ENCODE assay signal across 12 cellular contexts in genomic region chr1:243269461-243269801, GRCh38. TPM values are rescaled to one million over a fixed set of nuclear protein-coding genes. Genes with fewer than 3 reads are reported as not detected.
DNase-seq lines count a peak whose midpoint lies in the region; ATAC-seq and TF ChIP-seq lines count a peak whose summit lies in the region.
"Had no signal": no experiment of that assay in that cellular context is flagged by ENCODE, and none has a peak within 500 bp of the region (broad histone marks: within the 10 kb centered on the region; RNA-seq: fewer than 3 reads in every experiment).

No MANE protein-coding gene starts in this region.

- no peak for DNase-seq in mesothelial cell of epicardium (ENCODE audit: low spot score in 2 of 2, unreplicated experiment in 2 of 2)
- no peak for DNase-seq in activated CD8-positive, alpha-beta memory T cell treated with anti-CD3 and anti-CD28 coated beads, Interleukin-2, amount 50 U/mL, for 48 hours
- no peak for DNase-seq in psoas muscle
- DNase-seq: aorta, foreskin fibroblast, nephron progenitor cell had no signal

- peak overlapping the region; percentile 39 for H2AFZ ChIP-seq in SU-DHL-6 (ENCODE audit: low read depth, low read length, severe bottlenecking)

- peak; percentile 68 for ATAC-seq in GM19023 (IDR thresholded peaks at IDR 0.05; ENCODE audit: unreplicated experiment)
- ATAC-seq in HG03045 (IDR thresholded peaks at IDR 0.05; ENCODE audit: unreplicated experiment), result peak; percentile 57
- no peak for ATAC-seq in psoas muscle
- ATAC-seq in HG02970 (IDR thresholded peaks at IDR 0.05; ENCODE audit: low FRiP score, unreplicated experiment), result no peak
- no peak for ATAC-seq in HG02852 (IDR thresholded peaks at IDR 0.05; ENCODE audit: unreplicated experiment)

- 0 out of 2 replicates have a peak overlapping the region, but pooled peaks have one; percentile 19 for H3K9ac ChIP-seq in SU-DHL-6 (ENCODE audit: low read length)

- peak overlapping the region; percentile 37; the same call in 1 of the 2 replicates for H3K27ac ChIP-seq in SU-DHL-6 (ENCODE audit: low read depth, low read length)
- H3K27ac ChIP-seq in psoas muscle, result no peak overlapping the region
- H3K27ac ChIP-seq: VCaP had no signal

- H3K36me3 Mint-ChIP-seq in mesothelial cell of epicardium, result peaks cover 8% of the 10 kb centered on the region

- WGBS in psoas muscle, 3 donors, result 95 to 97% (median 96%) methylated on average over 4 of the region's 4 CpGs

- no peaks in the 10 kb centered on the region for H4K20me1 ChIP-seq in SU-DHL-6 (ENCODE audit: low read depth, low read length)

- intact Hi-C loops in psoas muscle (cut with DNase I), result no loop called here

- no peaks in the 10 kb centered on the region for H3K27me3 Mint-ChIP-seq in mesothelial cell of epicardium (ENCODE audit: low read depth)

- no peak overlapping the region for H3K4me3 Mint-ChIP-seq in mesothelial cell of epicardium
- H3K4me3 Mint-ChIP-seq: nephron progenitor cell had no signal

- H3K36me3 ChIP-seq in SU-DHL-6 (ENCODE audit: low read length) (no peaks in the 10 kb centered on the region), psoas muscle (ENCODE audit: insufficient read depth in 1 of 2, low read depth in 1 of 2) (peaks cover 0 to 46% of the 10 kb centered on the region in 2 donors)

- H3K4me1 ChIP-seq in psoas muscle, result no peaks in the 10 kb centered on the region

- H3K27ac Mint-ChIP-seq in mesothelial cell of epicardium, result peak overlapping the region; percentile 92

- peaks cover 66% of the 10 kb centered on the region for H3K4me1 Mint-ChIP-seq in mesothelial cell of epicardium

- H3K79me2 ChIP-seq in SU-DHL-6 (ENCODE audit: insufficient read depth, low read length), result peaks cover 3% of the 10 kb centered on the region; the same call in 1 of the 2 replicates

- H3K4me2 ChIP-seq in SU-DHL-6 (ENCODE audit: low read depth, low read length, poor library complexity, severe bottlenecking), result peak overlapping the region; percentile 65

- no peaks in the 10 kb centered on the region for H3K9me2 ChIP-seq in SU-DHL-6 (replicated peaks; ENCODE audit: insufficient read depth, low read length)

- H3K9me3 ChIP-seq in SU-DHL-6 (ENCODE audit: insufficient read depth, low read length) (no peaks in the 10 kb centered on the region), psoas muscle (no peaks in the 10 kb centered on the region)

- H3K9me3 Mint-ChIP-seq in mesothelial cell of epicardium, result no peaks in the 10 kb centered on the region
- H3K9me3 Mint-ChIP-seq: nephron progenitor cell had no signal

- peaks cover 5% of the 10 kb centered on the region; the same call in 1 of the 2 replicates for H3F3A ChIP-seq in SU-DHL-6 (ENCODE audit: insufficient read depth)

- TF ChIP-seq CTCF in SU-DHL-6 (IDR thresholded peaks at IDR 0.05; ENCODE audit: insufficient read depth, low read length, poor library complexity, severe bottlenecking) (no peak), mesothelial cell of epicardium (IDR thresholded peaks at IDR 0.05; ENCODE audit: unreplicated experiment) (no peak), psoas muscle (IDR thresholded peaks at IDR 0.05) (no peak)

- H3K4me3 ChIP-seq in SU-DHL-6 (ENCODE audit: insufficient read depth, low read length, poor library complexity, severe bottlenecking) (peak overlapping the region; percentile 30), psoas muscle (no peak overlapping the region)

- H3K27me3 ChIP-seq in SU-DHL-6 (ENCODE audit: low read length) (no peaks in the 10 kb centered on the region), psoas muscle (ENCODE audit: insufficient read depth in 3 of 3, low read length in 2 of 3) (no peaks in the 10 kb centered on the region)

RNA-seq across cellular contexts. Expression of gene SDCCAG8, which starts 13.6 kb away (rescaled TPM):
- total RNA-seq in mesothelial cell of epicardium, result 37.3 to 47.1 TPM (median 39.9 TPM) in 3 replicates
- 10 to 100 TPM; 20.9 to 27.6 (median 24.4) TPM for total RNA-seq in psoas muscle
- 10 to 100 TPM in 1 of 3 donors, 1 to 10 TPM in 2; 6.4 to 17.4 (median 9.8) TPM for polyA plus RNA-seq in psoas muscle

RNA-seq across cellular contexts. Expression of gene CEP170, which starts 14.3 kb away (rescaled TPM):
- 118 to 129 TPM (median 120 TPM) in 3 replicates for total RNA-seq in mesothelial cell of epicardium
- total RNA-seq in psoas muscle, result 10 to 100 TPM; 22.8 to 35.1 (median 28.6) TPM
- 10 to 100 TPM in 2 of 3 donors, 1 to 10 TPM in 1; 9.1 to 22.9 (median 10.7) TPM for polyA plus RNA-seq in psoas muscle

Comparison
In these comparisons a context has a peak if more than half of its experiments do, and no peak if none do; other contexts are left out.
1. ATAC-seq: peak in GM19023 (single experiment) and HG03045 (single experiment); none in psoas muscle (0 of 4), HG02970 (single experiment) and HG02852 (single experiment).